In genomic region chrX:8868906-8869305, GRCh38 we compare ENCODE assay signal across 12 cellular contexts.
DNase-seq lines count a peak whose midpoint lies in the region; ATAC-seq and TF ChIP-seq lines count a peak whose summit lies in the region.
"Had no signal": no experiment of that assay in that cellular context is flagged by ENCODE, and none has a peak within 500 bp of the region (broad histone marks: within the 10 kb centered on the region; RNA-seq: fewer than 3 reads in every experiment).

No MANE protein-coding gene starts in this region.

- no peaks in the 10 kb centered on the region for H3K36me3 Mint-ChIP-seq in naive thymus-derived CD8-positive, alpha-beta T cell

- H3K27ac Mint-ChIP-seq in naive thymus-derived CD8-positive, alpha-beta T cell: no peak overlapping the region
- H3K27ac Mint-ChIP-seq: activated CD4-positive, alpha-beta T cell treated with anti-CD3 and anti-CD28 coated beads, Interleukin-2, amount 10 ng/mL, durations not matched to agents 7 days and 5 days; activated naive CD8-positive, alpha-beta T cell treated with anti-CD3 and anti-CD28 coated beads, Interleukin-2, amount 50 U/mL, for 24 hours had no signal

- peaks cover 0 to 8% (median 6%) of the 10 kb centered on the region in 5 donors for H3K27me3 Mint-ChIP-seq in naive thymus-derived CD8-positive, alpha-beta T cell
- H3K27me3 Mint-ChIP-seq: activated naive CD8-positive, alpha-beta T cell treated with anti-CD3 and anti-CD28 coated beads, Interleukin-2, amount 50 U/mL, for 24 hours had no signal

- intact Hi-C loops in A673 (cut with micrococcal nuclease; ENCODE audit: unreplicated experiment): no loop called here
- intact Hi-C loops in ascending aorta (cut with DNase I): loop anchor here (1.0 to 10.0 kb wide), 3 partner anchors 476 to 840 kb away; partner anchors contain the start of gene TBL1X
- intact Hi-C loops in aorta (cut with DNase I): loop anchor here (5.0 kb wide), 1 partner anchor 838 kb away; no protein-coding TSS in a partner anchor

- no peaks in the 10 kb centered on the region for H4K20me1 ChIP-seq in hepatocyte (ENCODE audit: insufficient read depth, poor library complexity, severe bottlenecking)

- H3K9me2 ChIP-seq in hepatocyte (replicated peaks; ENCODE audit: insufficient read depth): no peaks in the 10 kb centered on the region

- DNase-seq in A673 (ENCODE audit: low spot score) (peak; percentile 20), GM03348 (ENCODE audit: low spot score) (peak; percentile 24), ascending aorta (ENCODE audit: low spot score in 2 of 2) (no peak), hepatocyte (ENCODE audit: low spot score) (no peak), aorta (no peak), cortex of kidney (lab: John Stamatoyannopoulos, UW) (no peak)
- DNase-seq in naive thymus-derived CD8-positive, alpha-beta T cell: no peak
- DNase-seq: activated CD4-positive, alpha-beta T cell treated with anti-CD3 and anti-CD28 coated beads, Interleukin-2, amount 10 ng/mL, durations not matched to agents 7 days and 5 days; activated naive CD8-positive, alpha-beta T cell treated with anti-CD3 and anti-CD28 coated beads, Interleukin-2, amount 50 U/mL, for 24 hours; KBM-7; RPMI8226 had no signal

- no peaks in the 10 kb centered on the region for H3K27me3 ChIP-seq in A673 (replicated peaks; ENCODE audit: insufficient read depth, low read depth, low read length, poor library complexity)
- no peaks in the 10 kb centered on the region for H3K27me3 ChIP-seq in ascending aorta
- H3K27me3 ChIP-seq in hepatocyte: no peaks in the 10 kb centered on the region
- H3K27me3 ChIP-seq in aorta (ENCODE audit: control insufficient read depth in 1 of 2, insufficient read depth in 2 of 2, low read length in 1 of 2): no peaks in the 10 kb centered on the region

- POLR2A ChIA-PET in A673 (lab: Charles Lee; ENCODE audit: low non-redundant PET): no interaction called here
- POLR2A ChIA-PET in naive thymus-derived CD8-positive, alpha-beta T cell (lab: Charles Lee): no interaction called here

- no peaks in the 10 kb centered on the region for H3K4me1 ChIP-seq in A673 (ENCODE audit: insufficient read depth, low read length, poor library complexity, severe bottlenecking)
- H3K4me1 ChIP-seq in ascending aorta: peaks cover 0 to 14% of the 10 kb centered on the region in 2 donors
- H3K4me1 ChIP-seq in hepatocyte (ENCODE audit: insufficient read depth): no peaks in the 10 kb centered on the region
- H3K4me1 ChIP-seq in aorta (ENCODE audit: control insufficient read depth in 1 of 2, insufficient read depth in 2 of 2, low read length in 2 of 2): no peaks in the 10 kb centered on the region

- no peak overlapping the region for H2AFZ ChIP-seq in hepatocyte

- no peaks in the 10 kb centered on the region for H3K79me2 ChIP-seq in hepatocyte

- H3K4me3 ChIP-seq in A673 (ENCODE audit: low read depth, low read length, poor library complexity, severe bottlenecking) (no peak overlapping the region), ascending aorta (no peak overlapping the region), hepatocyte (no peak overlapping the region), aorta (ENCODE audit: low read length in 2 of 2) (no peak overlapping the region)

- H3K9me3 Mint-ChIP-seq in naive thymus-derived CD8-positive, alpha-beta T cell: peaks cover 0 to 4% (median 0%) of the 10 kb centered on the region in 9 donors
- H3K9me3 Mint-ChIP-seq: activated CD4-positive, alpha-beta T cell treated with anti-CD3 and anti-CD28 coated beads, Interleukin-2, amount 10 ng/mL, durations not matched to agents 7 days and 5 days; activated naive CD8-positive, alpha-beta T cell treated with anti-CD3 and anti-CD28 coated beads, Interleukin-2, amount 50 U/mL, for 24 hours had no signal

- no TSS peak for BruUV-seq in A673 (replicated peaks; lab: Mats Ljungman, UMichigan)

- H3K36me3 ChIP-seq in A673 (ENCODE audit: insufficient read depth, low read length, poor library complexity, severe bottlenecking): no peaks in the 10 kb centered on the region
- no peaks in the 10 kb centered on the region for H3K36me3 ChIP-seq in ascending aorta
- H3K36me3 ChIP-seq in hepatocyte (replicated peaks; ENCODE audit: insufficient read depth, low read depth): no peaks in the 10 kb centered on the region
- H3K36me3 ChIP-seq in aorta (ENCODE audit: control insufficient read depth in 1 of 2, insufficient read depth in 2 of 2, low read length in 1 of 2): no peaks in the 10 kb centered on the region

- no peak overlapping the region for H3K4me3 Mint-ChIP-seq in naive thymus-derived CD8-positive, alpha-beta T cell
- H3K4me3 Mint-ChIP-seq: activated CD4-positive, alpha-beta T cell treated with anti-CD3 and anti-CD28 coated beads, Interleukin-2, amount 10 ng/mL, durations not matched to agents 7 days and 5 days; activated naive CD8-positive, alpha-beta T cell treated with anti-CD3 and anti-CD28 coated beads, Interleukin-2, amount 50 U/mL, for 24 hours had no signal

- 67% methylated on average over 3 of the region's 3 CpGs for WGBS in hepatocyte (ENCODE audit: low lambda C conversion rate, missing lambda C conversion rate)
- 1 to 22% methylated on average over 3 of the region's 3 CpGs for WGBS in aorta, 2 donors

- ATAC-seq in aorta (ENCODE audit: low FRiP score): no peak
- no peak for ATAC-seq in naive thymus-derived CD8-positive, alpha-beta T cell
- no peak for ATAC-seq in GM21737 (IDR thresholded peaks at IDR 0.05; ENCODE audit: unreplicated experiment)
- ATAC-seq: activated naive CD8-positive, alpha-beta T cell treated with anti-CD3 and anti-CD28 coated beads, Interleukin-2, amount 50 U/mL, for 24 hours had no signal

- H3K9me3 ChIP-seq in A673 (ENCODE audit: low read depth, low read length, poor library complexity, severe bottlenecking): no peaks in the 10 kb centered on the region
- H3K9me3 ChIP-seq in ascending aorta: no peaks in the 10 kb centered on the region
- H3K9me3 ChIP-seq in hepatocyte (ENCODE audit: low read depth): no peaks in the 10 kb centered on the region
- no peaks in the 10 kb centered on the region for H3K9me3 ChIP-seq in aorta (ENCODE audit: control insufficient read depth, low read length)

- TF ChIP-seq CTCF in A673 (conservative IDR thresholded peaks at IDR 0.05; ENCODE audit: low read depth, low read length) (peak; percentile 42; the same call in 1 of the 2 replicates), ascending aorta (IDR thresholded peaks at IDR 0.05) (peak in 2 of 3 experiments; percentile 29 to 45), hepatocyte (IDR thresholded peaks at IDR 0.05; ENCODE audit: poor library complexity) (peak; percentile 42)

- no peak overlapping the region for H3K4me2 ChIP-seq in hepatocyte

- no peak overlapping the region for H3K27ac ChIP-seq in A673 (ENCODE audit: low read depth, low read length, poor library complexity, severe bottlenecking)
- H3K27ac ChIP-seq in ascending aorta: no peak overlapping the region
- H3K27ac ChIP-seq in hepatocyte: no peak overlapping the region
- H3K27ac ChIP-seq in aorta (ENCODE audit: low read depth in 1 of 2, low read length in 2 of 2): no peak overlapping the region

- CTCF ChIA-PET in A673 (lab: Charles Lee): interaction anchor here (0.6 kb wide), 1 partner anchor 11 kb away, joined by 3 read pairs; no protein-coding TSS in a partner anchor

- H3K4me1 Mint-ChIP-seq in naive thymus-derived CD8-positive, alpha-beta T cell: peaks cover 0 to 6% (median 0%) of the 10 kb centered on the region in 4 donors
- H3K4me1 Mint-ChIP-seq: activated CD4-positive, alpha-beta T cell treated with anti-CD3 and anti-CD28 coated beads, Interleukin-2, amount 10 ng/mL, durations not matched to agents 7 days and 5 days; activated naive CD8-positive, alpha-beta T cell treated with anti-CD3 and anti-CD28 coated beads, Interleukin-2, amount 50 U/mL, for 24 hours had no signal

Comparison
In these comparisons a context has a peak if more than half of its experiments do, and no peak if none do; other contexts are left out.
1. DNase-seq: peak in A673 (single experiment) and GM03348 (single experiment); none in ascending aorta (0 of 2), hepatocyte (single experiment), aorta (0 of 2), naive thymus-derived CD8-positive, alpha-beta T cell (0 of 10) and cortex of kidney (single experiment).
2. Peak in every context shown above with its lines, with median percentiles within 50 percentile points of each other: CTCF ChIP-seq.